1 cellular context compared by ENCODE assay signal in the genomic region with DNA sequence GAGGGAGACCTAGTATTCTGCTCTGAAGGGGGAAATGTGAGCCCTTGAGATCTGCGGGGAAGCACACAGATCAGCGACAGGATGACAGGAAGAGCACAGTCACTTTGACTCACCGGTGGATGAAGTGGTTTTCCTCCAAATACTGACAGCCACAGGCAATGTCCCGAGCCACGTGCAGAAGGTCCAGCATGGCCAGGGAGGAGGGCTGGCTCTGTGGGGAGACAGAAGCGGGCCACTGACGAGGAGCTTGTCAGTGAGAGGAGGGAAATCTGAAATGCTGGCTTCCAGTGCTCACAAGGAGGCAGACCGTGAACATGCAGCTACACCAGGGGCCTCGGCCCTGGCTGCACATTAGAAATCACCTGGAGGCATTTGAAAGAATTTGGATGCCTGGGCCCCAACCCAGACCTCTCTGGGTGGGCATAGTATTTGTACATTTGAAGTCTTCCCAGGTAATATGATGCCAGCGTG.
TF ChIP-seq lines count a peak whose summit lies in the region.

No MANE protein-coding gene starts in this region.

TF ChIP-seq in GM23338, 12 proteins besides CTCF, POLR2A, EP300 and RAD21 (continued from another document):
- TF ChIP-seq, protein P1, sequence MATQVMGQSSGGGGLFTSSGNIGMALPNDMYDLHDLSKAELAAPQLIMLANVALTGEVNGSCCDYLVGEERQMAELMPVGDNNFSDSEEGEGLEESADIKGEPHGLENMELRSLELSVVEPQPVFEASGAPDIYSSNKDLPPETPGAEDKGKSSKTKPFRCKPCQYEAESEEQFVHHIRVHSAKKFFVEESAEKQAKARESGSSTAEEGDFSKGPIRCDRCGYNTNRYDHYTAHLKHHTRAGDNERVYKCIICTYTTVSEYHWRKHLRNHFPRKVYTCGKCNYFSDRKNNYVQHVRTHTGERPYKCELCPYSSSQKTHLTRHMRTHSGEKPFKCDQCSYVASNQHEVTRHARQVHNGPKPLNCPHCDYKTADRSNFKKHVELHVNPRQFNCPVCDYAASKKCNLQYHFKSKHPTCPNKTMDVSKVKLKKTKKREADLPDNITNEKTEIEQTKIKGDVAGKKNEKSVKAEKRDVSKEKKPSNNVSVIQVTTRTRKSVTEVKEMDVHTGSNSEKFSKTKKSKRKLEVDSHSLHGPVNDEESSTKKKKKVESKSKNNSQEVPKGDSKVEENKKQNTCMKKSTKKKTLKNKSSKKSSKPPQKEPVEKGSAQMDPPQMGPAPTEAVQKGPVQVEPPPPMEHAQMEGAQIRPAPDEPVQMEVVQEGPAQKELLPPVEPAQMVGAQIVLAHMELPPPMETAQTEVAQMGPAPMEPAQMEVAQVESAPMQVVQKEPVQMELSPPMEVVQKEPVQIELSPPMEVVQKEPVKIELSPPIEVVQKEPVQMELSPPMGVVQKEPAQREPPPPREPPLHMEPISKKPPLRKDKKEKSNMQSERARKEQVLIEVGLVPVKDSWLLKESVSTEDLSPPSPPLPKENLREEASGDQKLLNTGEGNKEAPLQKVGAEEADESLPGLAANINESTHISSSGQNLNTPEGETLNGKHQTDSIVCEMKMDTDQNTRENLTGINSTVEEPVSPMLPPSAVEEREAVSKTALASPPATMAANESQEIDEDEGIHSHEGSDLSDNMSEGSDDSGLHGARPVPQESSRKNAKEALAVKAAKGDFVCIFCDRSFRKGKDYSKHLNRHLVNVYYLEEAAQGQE (IDR thresholded peaks at IDR 0.05; ENCODE audit: unreplicated experiment): no peak
- TF ChIP-seq ZNF331 (CRISPR knock-in tag; IDR thresholded peaks at IDR 0.05; ENCODE audit: low read depth): no peak
